In the genomic region with DNA sequence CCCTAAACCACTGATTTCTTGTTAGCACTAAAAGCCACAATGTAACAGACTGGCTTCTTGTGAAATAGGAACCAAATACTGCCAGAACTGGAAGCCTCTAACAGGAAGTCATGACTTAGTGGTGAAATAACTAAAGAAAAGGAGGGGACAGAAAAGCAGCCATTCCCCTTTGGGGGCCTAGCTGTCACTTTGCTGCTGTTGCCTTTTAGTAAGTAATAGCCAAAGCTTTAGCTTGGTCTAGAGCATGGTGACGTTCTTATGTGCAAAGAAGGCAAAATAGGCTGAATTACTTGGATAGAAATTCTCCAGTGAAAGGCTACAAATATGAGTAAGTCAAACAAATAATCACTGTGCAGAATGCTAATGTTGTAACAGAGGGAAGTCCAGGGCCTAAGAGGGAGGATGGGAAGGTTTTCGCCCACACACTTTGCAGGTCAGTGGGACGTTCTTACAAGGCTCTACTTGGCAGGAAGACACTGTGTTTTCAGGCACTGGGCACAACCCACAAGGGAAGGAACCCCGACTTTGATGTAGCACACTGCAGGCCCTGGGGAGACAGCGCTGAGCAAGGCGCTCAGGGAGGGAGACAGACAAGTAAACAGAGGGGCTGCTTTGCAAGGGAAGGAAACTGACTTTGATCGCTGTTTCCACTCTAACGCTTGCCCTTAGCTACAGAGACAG, we compare ENCODE assay signal across 8 cellular contexts. TPM values are rescaled to one million over a fixed set of nuclear protein-coding genes. Genes with fewer than 3 reads are reported as not detected.
DNase-seq lines count a peak whose midpoint lies in the region; ATAC-seq lines count a peak whose summit lies in the region.

No MANE protein-coding gene starts in this region.

- no peaks in the 10 kb centered on the region for H3K9me3 Mint-ChIP-seq in T-cell

- H3K27ac Mint-ChIP-seq in T-cell = peak overlapping the region; percentile 95 to 96

- H3K27me3 Mint-ChIP-seq in T-cell = peaks cover 0 to 26% of the 10 kb centered on the region in 2 donors

- 77% methylated on average over 7 to 8 of the region's 8 CpGs for WGBS in GM23248 (ENCODE audit: low coverage in 1 of 2, low lambda C conversion rate in 2 of 2, missing lambda C conversion rate in 2 of 2), 2 experiments

- H3F3A ChIP-seq in GM23248 (ENCODE audit: insufficient read depth) = peaks cover 64% of the 10 kb centered on the region

- no peak overlapping the region for H3K9ac ChIP-seq in GM23248

- no peaks in the 10 kb centered on the region for H3K9me3 ChIP-seq in GM23248 (ENCODE audit: low read depth)

- peak overlapping the region; percentile 17 for H3K4me2 ChIP-seq in GM23248 (ENCODE audit: unreplicated experiment)

- POLR2A ChIA-PET in T-cell (lab: Charles Lee) = interaction anchor here in 1 of 2 donors (1.3 kb wide), 1 partner anchor 15 kb away, joined by 3 read pairs; no protein-coding TSS in a partner anchor

- H3K4me3 ChIP-seq in GM23248 = 0 out of 2 replicates have a peak overlapping the region, but pooled peaks have one; percentile 9

- no peaks in the 10 kb centered on the region for H4K20me1 ChIP-seq in GM23248 (ENCODE audit: insufficient read depth)

- H3K79me2 ChIP-seq in GM23248 (ENCODE audit: insufficient read depth) = no peaks in the 10 kb centered on the region

- no peaks in the 10 kb centered on the region for H3K36me3 Mint-ChIP-seq in T-cell

- no peaks in the 10 kb centered on the region for H3K9me2 ChIP-seq in GM23248 (ENCODE audit: insufficient read depth)

- in situ Hi-C loops in GM23248 (cut with MboI) = no loop called here

- ATAC-seq in T-cell (replicated peaks in 1 of 4) (peak; percentile 73 to 81 (median 80)), esophagus mucosa (peak; percentile 14), HG03460 (IDR thresholded peaks at IDR 0.05; ENCODE audit: unreplicated experiment) (no peak)

- peak; percentile 60 for DNase-seq in GM23248
- peak in 15 of 34 experiments; percentile 4 to 52 (median 20) for DNase-seq in T-cell
- peak; percentile 79 for DNase-seq in posterior vena cava (ENCODE audit: low spot score)
- no peak for DNase-seq in DMS153 (lab: John Stamatoyannopoulos, UW)
- no peak for DNase-seq in NCI-H82 (lab: John Stamatoyannopoulos, UW)
- no peak for DNase-seq in NCI-H146 treated with DMSO at 0.1 percent for 48 hours (lab: John Stamatoyannopoulos, UW; ENCODE audit: unreplicated experiment)

- H3K36me3 ChIP-seq in GM23248 (ENCODE audit: low read depth) = no peaks in the 10 kb centered on the region

- no peak overlapping the region for H2AFZ ChIP-seq in GM23248

- CTCF ChIA-PET in T-cell (lab: Charles Lee) = interaction anchor here in 1 of 2 donors (1.1 to 1.6 kb wide), 2 partner anchors 15 to 16 kb away, joined by 4 to 6 read pairs; a partner anchor contains a TSS

- no peaks in the 10 kb centered on the region for H3K27me3 ChIP-seq in GM23248 (replicated peaks; ENCODE audit: insufficient read depth)

- intact Hi-C loops in posterior vena cava (cut with DNase I) = no loop called here

- peaks cover 74% of the 10 kb centered on the region for H3K4me1 ChIP-seq in GM23248 (ENCODE audit: insufficient read depth)

- H3K4me1 Mint-ChIP-seq in T-cell = peaks cover 73 to 96% (median 89%) of the 10 kb centered on the region in 3 donors

- H3K4me3 Mint-ChIP-seq in T-cell = peak overlapping the region; percentile 51 to 68 (median 59)

- peak overlapping the region; percentile 44 for H3K27ac ChIP-seq in GM23248

RNA-seq across cellular contexts. Expression of a gene that starts 16.6 kb away (rescaled TPM):
- total RNA-seq in GM23248 (2014; rRNA removed; shearing (Covaris generic)) = 0.25 and 0.76 TPM in 2 replicates
- polyA plus RNA-seq in GM23248 (2016; fragmentation: Nextera tagmentation; extraction: Ambion mirVana) = 0.89 and 1.0 TPM in 2 replicates
- total RNA-seq in T-cell (10 to 100 TPM in 4 of 5 donors, 1 to 10 TPM in 1; 9.1 to 26.2 (median 18.4) TPM), esophagus mucosa (0.52 TPM), posterior vena cava (1 to 10 TPM; 5.8 to 6.6 TPM)

RNA-seq across cellular contexts. Expression of a gene that starts 28.4 kb away (rescaled TPM):
- 30.0 and 40.1 TPM in 2 replicates for total RNA-seq in GM23248 (2014; rRNA removed; shearing (Covaris generic))
- 41.3 and 42.9 TPM in 2 replicates for polyA plus RNA-seq in GM23248 (2016; fragmentation: Nextera tagmentation; extraction: Ambion mirVana)
- 10 to 100 TPM; 56.5 to 63.2 (median 58.5) TPM for total RNA-seq in T-cell
- total RNA-seq in esophagus mucosa = 44.8 TPM
- 10 to 100 TPM; 21.6 to 26.5 TPM for total RNA-seq in posterior vena cava

Comparison
In these comparisons a context has a peak if more than half of its experiments do, and no peak if none do; other contexts are left out.
1. DNase-seq: peak in GM23248 (single experiment) and posterior vena cava (single experiment); none in DMS153 (single experiment), NCI-H82 (single experiment) and NCI-H146 treated with DMSO at 0.1 percent for 48 hours (single experiment).